Comparison of ENCODE assay signal across 21 cellular contexts in the genomic region with DNA sequence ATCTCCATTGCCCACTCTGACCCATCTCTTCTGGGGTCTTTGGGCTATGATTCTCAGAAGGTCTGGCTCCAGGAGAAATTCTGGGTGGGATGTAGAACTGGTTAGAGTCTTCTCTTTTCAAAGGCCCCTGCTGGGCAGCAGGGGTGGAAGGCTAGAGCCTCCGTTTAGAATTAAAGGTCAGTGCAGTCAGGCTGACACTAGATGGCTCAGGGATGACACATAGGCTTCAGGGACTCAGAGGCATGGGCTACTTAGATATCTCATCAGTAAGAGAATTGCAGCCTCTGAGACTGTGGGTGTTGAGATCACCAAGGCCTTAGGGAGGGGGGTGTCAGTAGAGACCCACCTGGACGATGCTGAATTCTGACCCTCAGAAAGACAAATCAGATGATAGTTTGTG. TPM values are rescaled to one million over a fixed set of nuclear protein-coding genes. Genes with fewer than 3 reads are reported as not detected.
DNase-seq lines count a peak whose midpoint lies in the region; FAIRE-seq and TF ChIP-seq lines count a peak whose summit lies in the region.
"Had no signal": no experiment of that assay in that cellular context is flagged by ENCODE, and none has a peak within 500 bp of the region (broad histone marks: within the 10 kb centered on the region; RNA-seq: fewer than 3 reads in every experiment).

No MANE protein-coding gene starts in this region.

- H2BK20ac ChIP-seq in H1 (ENCODE audit: low read length), result no peak overlapping the region

- no peaks in the 10 kb centered on the region for H3K36me3 Mint-ChIP-seq in activated T-helper 2 cell treated with anti-CD3 and anti-CD28 coated beads, Interferon-gamma antibody, Interleukin-2, Interleukin-4, amounts not matched to agents 10 μg/mL and 5 μg/mL and 100 μg/mL, durations not matched to agents 14 hours and 24 hours and 36 hours (ENCODE audit: low read depth)
- H3K36me3 Mint-ChIP-seq: CD8-positive, alpha-beta T cell; stimulated activated memory B cell treated with anti-CD40 and anti-IgM and Interleukin-4, amounts not matched to agents 10 μg/mL and 1 μg/mL and 100 μg/mL, for 72 hours had no signal

- no peak overlapping the region for H3K14ac ChIP-seq in H1 (ENCODE audit: insufficient read length)

- H3K9me3 ChIP-seq in H1 (ENCODE audit: insufficient read depth in 2 of 2, low read depth in 1 of 2, low read length in 1 of 2) (peaks cover 0 to 4% of the 10 kb centered on the region in 2 experiments; a peak in 1 of 4 replicates), right atrium auricular region (no peaks in the 10 kb centered on the region)
- H3K9me3 ChIP-seq: pancreas, tibial artery had no signal

- TF ChIP-seq EP300 in H1 (IDR thresholded peaks at IDR 0.05; ENCODE audit: borderline replicate concordance in 1 of 2, low read depth in 2 of 2, low read length in 2 of 2), result no peak

- no peak overlapping the region for H3K56ac ChIP-seq in H1 (replicated peaks; ENCODE audit: insufficient read length, low read depth, low read length)

- H3K9ac ChIP-seq in H1 (replicated peaks in 1 of 4; ENCODE audit: extremely low read depth in 1 of 4, low read depth in 3 of 4, low read length in 3 of 4), result no peak overlapping the region

- H3K4me3 ChIP-seq in H1 (ENCODE audit: extremely low read depth in 1 of 4, insufficient read depth in 2 of 4, low read depth in 3 of 4, low read length in 4 of 4) (no peak overlapping the region), right atrium auricular region (no peak overlapping the region)
- H3K4me3 ChIP-seq: pancreas, SK-N-MC, smooth muscle cell, tibial artery had no signal

- POLR2A ChIA-PET in H1 (lab: Charles Lee; ENCODE audit: partially characterized antibody), result interaction anchor here (1.0 to 1.4 kb wide), 2 partner anchors 76 to 81 kb away, joined by 3 to 5 read pairs; no protein-coding TSS in a partner anchor

- H3K79me1 ChIP-seq in H1 (ENCODE audit: low read depth, low read length), result no peaks in the 10 kb centered on the region

- no peak overlapping the region for H3K4me2 ChIP-seq in H1 (ENCODE audit: insufficient read depth in 1 of 2, low read depth in 2 of 2, low read length in 2 of 2)
- H3K4me2 ChIP-seq: smooth muscle cell had no signal

- peaks cover 9% of the 10 kb centered on the region for H3K27me3 Mint-ChIP-seq in activated T-helper 2 cell treated with anti-CD3 and anti-CD28 coated beads, Interferon-gamma antibody, Interleukin-2, Interleukin-4, amounts not matched to agents 10 μg/mL and 5 μg/mL and 100 μg/mL, durations not matched to agents 14 hours and 24 hours and 36 hours (ENCODE audit: low read depth)

- no peak overlapping the region for H2BK120ac ChIP-seq in H1 (replicated peaks; ENCODE audit: low read depth, low read length)

- DNase-seq in NCI-H82 (lab: John Stamatoyannopoulos, UW) (peak; percentile 45), NCI-H82 treated with DMSO at 0.1 percent for 48 hours (lab: John Stamatoyannopoulos, UW; ENCODE audit: unreplicated experiment) (no peak), RKO (ENCODE audit: low spot score) (peak; percentile 83), H1 (ENCODE audit: low read depth in 1 of 2, low spot score in 2 of 2) (no peak), right atrium auricular region (ENCODE audit: low spot score) (no peak), NCI-H2107 (lab: John Stamatoyannopoulos, UW) (no peak), nucleus accumbens (lab: John Stamatoyannopoulos, UW) (no peak)
- no peak for DNase-seq in activated T-helper 2 cell treated with anti-CD3 and anti-CD28 coated beads, Interferon-gamma antibody, Interleukin-2, Interleukin-4, amounts not matched to agents 10 μg/mL and 5 μg/mL and 100 μg/mL, durations not matched to agents 14 hours and 24 hours and 36 hours (ENCODE audit: low spot score)
- DNase-seq: 8988T; activated CD4-positive, alpha-beta T cell treated with anti-CD3 and anti-CD28 coated beads, Interleukin-2, amount 50 U/mL, for 4 hours; activated T-cell treated with anti-CD3 and anti-CD28 coated beads, Interleukin-2, amount 50 U/mL, for 1 hour; caudate nucleus; CD8-positive, alpha-beta T cell; left colon; NCI-H146; NCI-H2227 treated with DMSO at 0.1 percent for 48 hours; pancreas; tibial artery had no signal

- H3K23me2 ChIP-seq in H1 (ENCODE audit: low read depth, low read length), result peaks cover 2% of the 10 kb centered on the region; the same call in 1 of the 2 replicates

- H3K4me1 ChIP-seq in H1 (replicated peaks in 1 of 4; ENCODE audit: control insufficient read depth in 3 of 4, insufficient read depth in 4 of 4, low read length in 3 of 4) (peaks cover 8 to 12% (median 10%) of the 10 kb centered on the region in 4 experiments), right atrium auricular region (peaks cover 0 to 6% of the 10 kb centered on the region in 2 donors)
- H3K4me1 ChIP-seq: pancreas had no signal

- 55% methylated on average over 2 of the region's 2 CpGs; no CpG with 5 or more reads in 1 of the 2 experiments for WGBS in H1 (ENCODE audit: extremely low coverage in 1 of 2, insufficient coverage in 1 of 2, insufficient read length in 1 of 2, insufficient replicate concordance in 2 of 2, low coverage in 1 of 2, low lambda C conversion rate in 2 of 2, missing lambda C conversion rate in 1 of 2), 2 experiments

- no peak overlapping the region for H4K91ac ChIP-seq in H1 (replicated peaks; ENCODE audit: insufficient read length, low read length)

- H3K27ac ChIP-seq in H1 (ENCODE audit: low read depth, low read length), result no peak overlapping the region
- no peak overlapping the region for H3K27ac ChIP-seq in right atrium auricular region
- H3K27ac ChIP-seq: pancreas, SK-N-MC, tibial artery had no signal

- H2BK15ac ChIP-seq in H1 (ENCODE audit: low read length), result no peak overlapping the region

- no peaks in the 10 kb centered on the region for H3K9me3 Mint-ChIP-seq in activated T-helper 2 cell treated with anti-CD3 and anti-CD28 coated beads, Interferon-gamma antibody, Interleukin-2, Interleukin-4, amounts not matched to agents 10 μg/mL and 5 μg/mL and 100 μg/mL, durations not matched to agents 14 hours and 24 hours and 36 hours
- H3K9me3 Mint-ChIP-seq: CD8-positive, alpha-beta T cell; stimulated activated memory B cell treated with anti-CD40 and anti-IgM and Interleukin-4, amounts not matched to agents 10 μg/mL and 1 μg/mL and 100 μg/mL, for 72 hours had no signal

- CTCF ChIA-PET in H1 (lab: Charles Lee; ENCODE audit: partially characterized antibody), result interaction anchor here (0.9 to 3.9 kb wide), 7 partner anchors 8 to 345 kb away, joined by 3 to 31 read pairs (median 4); a partner anchor contains a TSS

- H3K79me2 ChIP-seq in H1 (ENCODE audit: control insufficient read depth in 1 of 2, insufficient read depth in 2 of 2, low read length in 2 of 2), result no peaks in the 10 kb centered on the region

- H3K4ac ChIP-seq in H1 (replicated peaks; ENCODE audit: insufficient read length, low read depth, low read length), result no peak overlapping the region

- no peaks in the 10 kb centered on the region for H3K36me3 ChIP-seq in H1 (ENCODE audit: control insufficient read depth in 2 of 4, insufficient read depth in 4 of 4, low read length in 3 of 4)
- no peaks in the 10 kb centered on the region for H3K36me3 ChIP-seq in right atrium auricular region
- H3K36me3 ChIP-seq: pancreas, tibial artery had no signal

- intact Hi-C loops in activated T-helper 2 cell treated with anti-CD3 and anti-CD28 coated beads, Interferon-gamma antibody, Interleukin-2, Interleukin-4, amounts not matched to agents 10 μg/mL and 5 μg/mL and 100 μg/mL, durations not matched to agents 14 hours and 24 hours and 36 hours (cut with micrococcal nuclease), result no loop called here

- no peaks in the 10 kb centered on the region for H4K20me1 ChIP-seq in H1 (replicated peaks in 1 of 2; ENCODE audit: control insufficient read depth in 1 of 2, insufficient read depth in 2 of 2, low read length in 2 of 2)

- no peak for TF ChIP-seq POLR2A in H1 (IDR thresholded peaks at IDR 0.05; ENCODE audit: control extremely low read depth in 1 of 2, low read depth in 2 of 2, low read length in 2 of 2)

- H4K5ac ChIP-seq in H1 (ENCODE audit: insufficient read length, low read depth, low read length), result no peak overlapping the region

- H2AK5ac ChIP-seq in H1 (ENCODE audit: low read depth, low read length), result no peak overlapping the region

- FAIRE-seq in H1 (lab: Jason Lieb, UNC), result no peak
- FAIRE-seq: pancreas had no signal

- H3K27ac Mint-ChIP-seq in activated T-helper 2 cell treated with anti-CD3 and anti-CD28 coated beads, Interferon-gamma antibody, Interleukin-2, Interleukin-4, amounts not matched to agents 10 μg/mL and 5 μg/mL and 100 μg/mL, durations not matched to agents 14 hours and 24 hours and 36 hours, result no peak overlapping the region
- H3K27ac Mint-ChIP-seq: CD8-positive, alpha-beta T cell; stimulated activated memory B cell treated with anti-CD40 and anti-IgM and Interleukin-4, amounts not matched to agents 10 μg/mL and 1 μg/mL and 100 μg/mL, for 72 hours had no signal

- H2AFZ ChIP-seq in H1 (ENCODE audit: low read length), result no peak overlapping the region

- H2BK5ac ChIP-seq in H1 (ENCODE audit: low read depth, low read length), result no peak overlapping the region

- no peak overlapping the region for H3K23ac ChIP-seq in H1 (ENCODE audit: insufficient read length)

- peaks cover 0 to 16% (median 8%) of the 10 kb centered on the region in 4 experiments; a peak in 3 of 7 replicates for H3K27me3 ChIP-seq in H1 (replicated peaks in 1 of 4; ENCODE audit: control insufficient read depth in 3 of 4, extremely low read depth in 1 of 4, insufficient read depth in 3 of 4, low read length in 3 of 4)
- H3K27me3 ChIP-seq in right atrium auricular region, result no peaks in the 10 kb centered on the region
- H3K27me3 ChIP-seq: pancreas had no signal

- no peak overlapping the region for H4K8ac ChIP-seq in H1 (ENCODE audit: extremely low read depth, insufficient read depth, low read length)

- peak in 1 of 2 experiments; percentile 40; a peak in 2 of 4 replicates for TF ChIP-seq RAD21 in H1 (IDR thresholded peaks at IDR 0.05 in 1 of 2, conservative IDR thresholded peaks at IDR 0.05 in 1 of 2; ENCODE audit: low read depth in 2 of 2, low read length in 2 of 2)

- H3K18ac ChIP-seq in H1 (ENCODE audit: extremely low read depth, low read length), result no peak overlapping the region

- H3K4me1 Mint-ChIP-seq in activated T-helper 2 cell treated with anti-CD3 and anti-CD28 coated beads, Interferon-gamma antibody, Interleukin-2, Interleukin-4, amounts not matched to agents 10 μg/mL and 5 μg/mL and 100 μg/mL, durations not matched to agents 14 hours and 24 hours and 36 hours (ENCODE audit: low read depth), result peaks cover 5% of the 10 kb centered on the region

- no peak overlapping the region for H3K4me3 Mint-ChIP-seq in activated T-helper 2 cell treated with anti-CD3 and anti-CD28 coated beads, Interferon-gamma antibody, Interleukin-2, Interleukin-4, amounts not matched to agents 10 μg/mL and 5 μg/mL and 100 μg/mL, durations not matched to agents 14 hours and 24 hours and 36 hours (ENCODE audit: low read depth)
- H3K4me3 Mint-ChIP-seq: CD8-positive, alpha-beta T cell; stimulated activated memory B cell treated with anti-CD40 and anti-IgM and Interleukin-4, amounts not matched to agents 10 μg/mL and 1 μg/mL and 100 μg/mL, for 72 hours had no signal

- TF ChIP-seq CTCF in H1 (IDR thresholded peaks at IDR 0.05; ENCODE audit: control extremely low read depth in 1 of 3, insufficient read depth in 1 of 3, low read depth in 1 of 3, low read length in 3 of 3), result peak in 2 of 3 experiments; percentile 10 to 27; a peak in 1 of 4 replicates
- no peak for TF ChIP-seq CTCF in right atrium auricular region (IDR thresholded peaks at IDR 0.05)

- no peak overlapping the region for H2BK12ac ChIP-seq in H1 (ENCODE audit: low read depth, low read length)

RNA-seq across cellular contexts. Expression of a gene that starts 12.6 kb away (rescaled TPM):
- 17.5 and 19.4 TPM in 2 replicates for total RNA-seq in H1 (2021; fragmentation: NEBNext Ultra II Directional; extraction: Animal tissue kit (Norgen Biotek cat#: 25700))
- polyA plus RNA-seq in H1 (2011; rRNA removed), result 31.6 and 45.4 TPM in 2 replicates
- polyA plus RNA-seq in H1 (2011; cell fraction: cytosol; rRNA removed), result 43.8 TPM
- 101 TPM for polyA plus RNA-seq in H1 (2011; cell fraction: nucleus; rRNA removed)
- polyA plus RNA-seq in H1 (2012, experiment 1 of 2), result 15.5 to 27.2 TPM (median 24.1 TPM) in 4 replicates
- 18.6 TPM for polyA plus RNA-seq in H1 (2012, experiment 2 of 2)
- polyA plus RNA-seq in H1 (2013, experiment 1 of 2), result 12.4 TPM
- polyA plus RNA-seq in H1 (2013, experiment 2 of 2), result 12.1 TPM
- polyA minus RNA-seq in H1 (2011; rRNA and poly(A)+ RNA removed), result 10.0 and 10.3 TPM in 2 replicates
- 7.5 TPM for polyA minus RNA-seq in H1 (2011; cell fraction: cytosol; rRNA and poly(A)+ RNA removed)
- 10.1 TPM for polyA minus RNA-seq in H1 (2011; cell fraction: nucleus; rRNA and poly(A)+ RNA removed)
- total RNA-seq in right atrium auricular region, result 1 to 10 TPM; 5.5 to 7.9 TPM
- 0.59 and 0.67 TPM in 2 replicates for total RNA-seq in activated T-helper 2 cell treated with anti-CD3 and anti-CD28 coated beads, Interferon-gamma antibody, Interleukin-2, Interleukin-4, amounts not matched to agents 10 μg/mL and 5 μg/mL and 100 μg/mL, durations not matched to agents 14 hours and 24 hours and 36 hours

RNA-seq across cellular contexts. Expression of a gene that starts 20.8 kb away (rescaled TPM):
- 53.6 and 57.6 TPM in 2 replicates for total RNA-seq in H1 (2021; fragmentation: NEBNext Ultra II Directional; extraction: Animal tissue kit (Norgen Biotek cat#: 25700))
- 97.5 and 114 TPM in 2 replicates for polyA plus RNA-seq in H1 (2011; rRNA removed)
- 144 TPM for polyA plus RNA-seq in H1 (2011; cell fraction: cytosol; rRNA removed)
- polyA plus RNA-seq in H1 (2011; cell fraction: nucleus; rRNA removed), result 140 TPM
- polyA plus RNA-seq in H1 (2012, experiment 1 of 2), result 72.9 to 87.5 TPM (median 81.0 TPM) in 4 replicates
- 73.2 TPM for polyA plus RNA-seq in H1 (2012, experiment 2 of 2)
- 52.9 TPM for polyA plus RNA-seq in H1 (2013, experiment 1 of 2)
- 48.6 TPM for polyA plus RNA-seq in H1 (2013, experiment 2 of 2)
- 89.0 and 98.9 TPM in 2 replicates for polyA minus RNA-seq in H1 (2011; rRNA and poly(A)+ RNA removed)
- polyA minus RNA-seq in H1 (2011; cell fraction: cytosol; rRNA and poly(A)+ RNA removed), result 30.7 TPM
- polyA minus RNA-seq in H1 (2011; cell fraction: nucleus; rRNA and poly(A)+ RNA removed), result 32.1 TPM
- 100 to 1,000 TPM; 190 to 330 TPM for total RNA-seq in right atrium auricular region
- 68.7 and 74.7 TPM in 2 replicates for total RNA-seq in activated T-helper 2 cell treated with anti-CD3 and anti-CD28 coated beads, Interferon-gamma antibody, Interleukin-2, Interleukin-4, amounts not matched to agents 10 μg/mL and 5 μg/mL and 100 μg/mL, durations not matched to agents 14 hours and 24 hours and 36 hours

RNA-seq across cellular contexts. Expression of a gene that starts 53.3 kb away (rescaled TPM):
- 105 and 109 TPM in 2 replicates for total RNA-seq in H1 (2021; fragmentation: NEBNext Ultra II Directional; extraction: Animal tissue kit (Norgen Biotek cat#: 25700))
- 57.3 and 83.7 TPM in 2 replicates for polyA plus RNA-seq in H1 (2011; rRNA removed)
- 57.8 TPM for polyA plus RNA-seq in H1 (2011; cell fraction: cytosol; rRNA removed)
- 261 TPM for polyA plus RNA-seq in H1 (2011; cell fraction: nucleus; rRNA removed)
- polyA plus RNA-seq in H1 (2012, experiment 1 of 2), result 56.1 to 92.2 TPM (median 86.3 TPM) in 4 replicates
- polyA plus RNA-seq in H1 (2012, experiment 2 of 2), result 76.0 TPM
- 93.2 TPM for polyA plus RNA-seq in H1 (2013, experiment 1 of 2)
- 79.8 TPM for polyA plus RNA-seq in H1 (2013, experiment 2 of 2)
- 44.2 and 65.2 TPM in 2 replicates for polyA minus RNA-seq in H1 (2011; rRNA and poly(A)+ RNA removed)
- polyA minus RNA-seq in H1 (2011; cell fraction: cytosol; rRNA and poly(A)+ RNA removed), result 48.4 TPM
- polyA minus RNA-seq in H1 (2011; cell fraction: nucleus; rRNA and poly(A)+ RNA removed), result 79.2 TPM
- 10 to 100 TPM; 10.5 to 11.4 TPM for total RNA-seq in right atrium auricular region
- 64.5 and 68.1 TPM in 2 replicates for total RNA-seq in activated T-helper 2 cell treated with anti-CD3 and anti-CD28 coated beads, Interferon-gamma antibody, Interleukin-2, Interleukin-4, amounts not matched to agents 10 μg/mL and 5 μg/mL and 100 μg/mL, durations not matched to agents 14 hours and 24 hours and 36 hours

Comparison
In these comparisons a context has a peak if more than half of its experiments do, and no peak if none do; other contexts are left out.
1. DNase-seq: peak in NCI-H82 (single experiment) and RKO (single experiment); none in NCI-H82 treated with DMSO at 0.1 percent for 48 hours (single experiment), H1 (0 of 2), right atrium auricular region (single experiment), NCI-H2107 (single experiment), nucleus accumbens (0 of 56) and activated T-helper 2 cell treated with anti-CD3 and anti-CD28 coated beads, Interferon-gamma antibody, Interleukin-2, Interleukin-4, amounts not matched to agents 10 μg/mL and 5 μg/mL and 100 μg/mL, durations not matched to agents 14 hours and 24 hours and 36 hours (single experiment).
2. CTCF ChIP-seq: peak in H1 (2 of 3); none in right atrium auricular region (0 of 2).